ENCODE assay signal across 13 cellular contexts in the genomic region with DNA sequence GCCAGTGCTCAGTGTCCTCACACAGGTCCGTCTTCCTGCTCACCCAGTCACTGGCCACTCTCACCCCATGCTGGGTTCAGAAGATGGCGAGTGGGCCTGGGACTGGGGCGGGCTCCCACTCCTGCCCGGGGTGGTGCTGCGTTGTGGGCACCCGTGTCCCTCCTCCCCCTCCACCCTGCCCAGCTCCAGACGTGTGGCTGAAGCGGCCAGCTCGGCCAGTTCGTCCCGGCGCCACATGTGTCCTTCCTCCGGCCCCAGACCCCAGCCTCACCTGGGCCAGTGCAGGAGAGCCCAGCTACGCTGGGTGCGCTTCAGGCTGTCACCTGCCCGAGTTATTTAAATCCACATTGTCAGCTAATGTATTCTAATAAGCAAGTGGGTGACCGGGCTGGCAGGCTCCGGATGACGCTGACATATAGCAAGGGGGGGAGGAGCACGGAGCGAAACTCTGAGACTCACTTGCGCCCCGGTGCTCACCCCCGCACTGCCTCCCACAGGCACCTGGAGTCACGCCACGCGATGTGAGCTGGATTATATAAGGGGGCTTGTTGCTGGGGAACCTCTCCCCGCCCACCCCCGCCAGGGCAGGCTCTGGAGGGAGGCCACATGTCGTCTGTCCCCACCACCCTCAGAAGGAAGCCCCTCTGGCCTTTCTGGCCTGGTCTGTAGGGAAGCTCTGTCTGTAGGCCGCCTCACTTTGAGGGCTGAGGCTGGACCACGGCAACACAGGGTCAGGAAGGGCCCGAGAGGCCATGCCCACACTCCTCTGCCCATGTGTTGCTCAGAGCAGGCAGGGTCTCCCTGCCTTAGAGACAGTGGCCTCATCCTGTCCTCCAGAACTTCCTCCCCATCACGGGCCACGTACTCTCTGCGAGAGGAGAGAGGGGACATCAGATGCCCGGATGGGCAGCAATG. TPM values are rescaled to one million over a fixed set of nuclear protein-coding genes. Genes with fewer than 3 reads are reported as not detected.
DNase-seq lines count a peak whose midpoint lies in the region; FAIRE-seq and TF ChIP-seq lines count a peak whose summit lies in the region.
"Had no signal": no experiment of that assay in that cellular context is flagged by ENCODE, and none has a peak within 500 bp of the region (broad histone marks: within the 10 kb centered on the region; RNA-seq: fewer than 3 reads in every experiment).

No MANE protein-coding gene starts in this region.

- peak; percentile 73 for DNase-seq in activated effector memory CD4-positive, alpha-beta T cell treated with anti-CD3 and anti-CD28 coated beads, Interleukin-2, amount 50 U/mL, for 16 hours
- DNase-seq in activated effector memory CD4-positive, alpha-beta T cell treated with Interleukin-2 at 50 U/mL for 16 hours, result no peak
- DNase-seq in NCI-H526 treated with DMSO at 0.1 percent for 48 hours (lab: John Stamatoyannopoulos, UW), result peak; percentile 24
- peak; percentile 74 for DNase-seq in kidney
- DNase-seq in stimulated activated CD4-positive, alpha-beta T cell treated with anti-CD3 and anti-CD28 coated beads, TNF-alpha, amount 100 ng/mL, for 4 hours (ENCODE audit: low read depth in 3 of 3), result peak in 2 of 3 experiments; percentile 31 to 49
- DNase-seq in NCI-H2227 treated with DMSO at 0.1 percent for 48 hours (lab: John Stamatoyannopoulos, UW), result no peak
- DNase-seq in AG08396 (ENCODE audit: low spot score), result no peak
- no peak for DNase-seq in NCI-H69 (lab: John Stamatoyannopoulos, UW)
- DNase-seq: activated gamma-delta T cell; brain microvascular endothelial cell; NCI-H1694; NK-92 treated with Interleukin-12 subunit alpha and Interleukin-12 subunit beta, amount 100 ng/mL, for 24 hours had no signal

- no peak overlapping the region for H3K27ac ChIP-seq in kidney (ENCODE audit: low read depth in 2 of 2, low read length in 2 of 2)
- H3K27ac ChIP-seq: brain microvascular endothelial cell, skin epidermis had no signal

- no peak for FAIRE-seq in kidney (lab: Jason Lieb, UNC)

- peaks cover 0 to 4% of the 10 kb centered on the region in 2 donors for H3K36me3 ChIP-seq in kidney (ENCODE audit: control insufficient read depth in 1 of 2, insufficient read depth in 2 of 2, low read length in 2 of 2)
- H3K36me3 ChIP-seq: brain microvascular endothelial cell had no signal

- TF ChIP-seq CTCF in kidney (IDR thresholded peaks at IDR 0.05; ENCODE audit: borderline replicate concordance, extremely low read depth, insufficient read depth), result no peak

- peak overlapping the region in 1 of 2 donors; percentile 32 for H3K4me3 ChIP-seq in kidney (ENCODE audit: low read length in 2 of 2)
- H3K4me3 ChIP-seq: skin epidermis had no signal

- intact Hi-C loops in kidney (cut with DNase I), result no loop called here

- H3K4me1 ChIP-seq in kidney (ENCODE audit: control insufficient read depth in 1 of 2, insufficient read depth in 1 of 2, low read depth in 1 of 2, low read length in 2 of 2), result peaks cover 10 to 35% of the 10 kb centered on the region in 2 donors

- H3K9ac ChIP-seq in kidney (ENCODE audit: low read length in 2 of 2), result peak overlapping the region in 1 of 2 donors; percentile 51

- H3K9me3 ChIP-seq in kidney (ENCODE audit: control insufficient read depth in 1 of 2, low read length in 2 of 2), result no peaks in the 10 kb centered on the region

RNA-seq across cellular contexts. Expression of gene BAIAP2, which starts 7.1 kb away (rescaled TPM):
- total RNA-seq in kidney, result 45.8 TPM
- 44.5 TPM for polyA plus RNA-seq in kidney (ENCODE audit: insufficient read depth, low read depth, low replicate concordance)

RNA-seq across cellular contexts. Expression of gene CHMP6, which starts 36.2 kb away (rescaled TPM):
- total RNA-seq in kidney, result 28.0 TPM
- 34.1 TPM for polyA plus RNA-seq in kidney (ENCODE audit: insufficient read depth, low read depth, low replicate concordance)

Comparison
In these comparisons a context has a peak if more than half of its experiments do, and no peak if none do; other contexts are left out.
1. DNase-seq: peak in activated effector memory CD4-positive, alpha-beta T cell treated with anti-CD3 and anti-CD28 coated beads, Interleukin-2, amount 50 U/mL, for 16 hours (single experiment), NCI-H526 treated with DMSO at 0.1 percent for 48 hours (single experiment), kidney (single experiment) and stimulated activated CD4-positive, alpha-beta T cell treated with anti-CD3 and anti-CD28 coated beads, TNF-alpha, amount 100 ng/mL, for 4 hours (2 of 3); none in activated effector memory CD4-positive, alpha-beta T cell treated with Interleukin-2 at 50 U/mL for 16 hours (single experiment), NCI-H2227 treated with DMSO at 0.1 percent for 48 hours (single experiment), AG08396 (single experiment) and NCI-H69 (single experiment).